In genomic region chr16:1002399-1003161, GRCh38 we compare ENCODE assay signal across 8 cellular contexts. TPM values are rescaled to one million over a fixed set of nuclear protein-coding genes. Genes with fewer than 3 reads are reported as not detected.
DNase-seq lines count a peak whose midpoint lies in the region; ATAC-seq and TF ChIP-seq lines count a peak whose summit lies in the region.

No MANE protein-coding gene starts in this region.

- no peak for TF ChIP-seq CTCF in Panc1 (IDR thresholded peaks at IDR 0.05)

- H3K27me3 ChIP-seq in CD4-positive, alpha-beta memory T cell (ENCODE audit: insufficient read depth, low read length), result no peaks in the 10 kb centered on the region
- no peaks in the 10 kb centered on the region for H3K27me3 ChIP-seq in Panc1 (ENCODE audit: control insufficient read depth, insufficient read depth, low read length)

- H3K27ac Mint-ChIP-seq in CD4-positive, alpha-beta memory T cell, result peak overlapping the region; percentile 24 to 84 (median 58)

- H3K4me1 ChIP-seq in CD4-positive, alpha-beta memory T cell (ENCODE audit: insufficient read depth, low read length), result peaks cover 52% of the 10 kb centered on the region
- peaks cover 17% of the 10 kb centered on the region for H3K4me1 ChIP-seq in Panc1 (ENCODE audit: control insufficient read depth, insufficient read depth, low read length)

- H3K9me3 ChIP-seq in CD4-positive, alpha-beta memory T cell (ENCODE audit: control insufficient read depth in 1 of 2, low read length in 2 of 2), result no peaks in the 10 kb centered on the region
- no peaks in the 10 kb centered on the region for H3K9me3 ChIP-seq in Panc1 (ENCODE audit: control insufficient read depth, insufficient read depth, low read depth, low read length)

- H3K27ac ChIP-seq in CD4-positive, alpha-beta memory T cell (ENCODE audit: low read depth, low read length), result no peak overlapping the region
- H3K27ac ChIP-seq in Panc1 (ENCODE audit: low read length), result no peak overlapping the region; the same call in 1 of the 2 replicates

- CTCF ChIA-PET in CD4-positive, alpha-beta memory T cell (lab: Charles Lee; ENCODE audit: partially characterized antibody), result no interaction called here
- CTCF ChIA-PET in Panc1 (lab: Charles Lee), result interaction anchor here (0.6 kb wide), 1 partner anchor 43 kb away, joined by 6 read pairs; no protein-coding TSS in a partner anchor

- intact Hi-C loops in CD4-positive, alpha-beta memory T cell (cut with micrococcal nuclease), result no loop called here
- intact Hi-C loops in Panc1 (cut with micrococcal nuclease; ENCODE audit: unreplicated experiment), result no loop called here

- peak in 3 of 5 donors; percentile 16 to 84 (median 36) for DNase-seq in CD4-positive, alpha-beta memory T cell
- DNase-seq in Panc1 (ENCODE audit: low read depth, low spot score), result peak; percentile 89
- peak; percentile 64 for DNase-seq in activated effector memory CD4-positive, alpha-beta T cell treated with Interleukin-2 at 50 U/mL for 16 hours
- peak; percentile 60 for DNase-seq in iPS-NIHi7 (ENCODE audit: extremely low spot score)
- DNase-seq in stimulated activated CD8-positive, alpha-beta memory T cell treated with anti-CD3 and anti-CD28 coated beads, Interleukin-2, amount 100 ng/mL, for 48 hours (ENCODE audit: low read depth in 2 of 2), result peak; percentile 75 to 81
- no peak for DNase-seq in middle frontal gyrus (ENCODE audit: extremely low spot score, low spot score)
- DNase-seq in DMS79 (lab: John Stamatoyannopoulos, UW), result no peak

- in situ Hi-C loops in Panc1 (cut with HindIII; ENCODE audit: low pct_unique_long_range_greater_than_20kb, low sequenced_read_pairs), result no loop called here

- no peaks in the 10 kb centered on the region for H3K36me3 Mint-ChIP-seq in CD4-positive, alpha-beta memory T cell

- ATAC-seq in Panc1 (peak; percentile 89), GM18519 (IDR thresholded peaks at IDR 0.05; ENCODE audit: low FRiP score, unreplicated experiment) (no peak)

- no peak overlapping the region for H3K4me3 ChIP-seq in CD4-positive, alpha-beta memory T cell (ENCODE audit: low read length in 2 of 2)
- H3K4me3 ChIP-seq in Panc1 (ENCODE audit: low read depth in 2 of 2, low read length in 2 of 2), result peak overlapping the region in 1 of 2 experiments; percentile 0; a peak in 1 of 4 replicates

- no peaks in the 10 kb centered on the region for H3K9me3 Mint-ChIP-seq in CD4-positive, alpha-beta memory T cell

- POLR2A ChIA-PET in CD4-positive, alpha-beta memory T cell (lab: Charles Lee; ENCODE audit: partially characterized antibody), result interaction anchor here (1.1 to 6.4 kb wide), 6 partner anchors 22 to 196 kb away, joined by 3 to 49 read pairs (median 10); partner anchors contain the start of genes LMF1 and SOX8
- POLR2A ChIA-PET in Panc1 (lab: Charles Lee), result no interaction called here

- BruUV-seq in Panc1 (replicated peaks; lab: Mats Ljungman, UMichigan), result no TSS peak

- no peaks in the 10 kb centered on the region for H3K36me3 ChIP-seq in CD4-positive, alpha-beta memory T cell (ENCODE audit: insufficient read depth, low read length)
- H3K36me3 ChIP-seq in Panc1 (ENCODE audit: control insufficient read depth, insufficient read depth, low read length), result no peaks in the 10 kb centered on the region

- no peaks in the 10 kb centered on the region for H3K27me3 Mint-ChIP-seq in CD4-positive, alpha-beta memory T cell

- peaks cover 16 to 55% (median 40%) of the 10 kb centered on the region in 4 donors for H3K4me1 Mint-ChIP-seq in CD4-positive, alpha-beta memory T cell

- peak overlapping the region in 7 of 8 donors; percentile 40 to 80 (median 53) for H3K4me3 Mint-ChIP-seq in CD4-positive, alpha-beta memory T cell

RNA-seq across cellular contexts. Expression of gene SOX8, which starts 21.0 kb away (rescaled TPM):
- total RNA-seq in CD4-positive, alpha-beta memory T cell, result 1 to 10 TPM; 3.1 to 3.4 TPM
- 1 to 10 TPM in 1 of 2 donors, under 1 TPM in 1; 0.47 to 1.6 TPM for polyA plus RNA-seq in CD4-positive, alpha-beta memory T cell
- total RNA-seq in Panc1 (2021; ENCODE audit: unreplicated experiment), result 1.8 TPM
- polyA plus RNA-seq in Panc1 (2012; ENCODE audit: insufficient read length), result 4.5 TPM

RNA-seq across cellular contexts. Expression of gene LMF1, which starts 31.8 kb away (rescaled TPM):
- 10 to 100 TPM; 50.0 to 59.7 TPM for total RNA-seq in CD4-positive, alpha-beta memory T cell
- 10 to 100 TPM in 1 of 2 donors, 1 to 10 TPM in 1; 8.5 to 15.2 TPM for polyA plus RNA-seq in CD4-positive, alpha-beta memory T cell
- 24.3 TPM for total RNA-seq in Panc1 (2021; ENCODE audit: unreplicated experiment)
- 47.8 TPM for polyA plus RNA-seq in Panc1 (2012; ENCODE audit: insufficient read length)

Comparison
In these comparisons a context has a peak if more than half of its experiments do, and no peak if none do; other contexts are left out.
1. DNase-seq: peak in CD4-positive, alpha-beta memory T cell (3 of 5), Panc1 (single experiment), activated effector memory CD4-positive, alpha-beta T cell treated with Interleukin-2 at 50 U/mL for 16 hours (single experiment), iPS-NIHi7 (single experiment) and stimulated activated CD8-positive, alpha-beta memory T cell treated with anti-CD3 and anti-CD28 coated beads, Interleukin-2, amount 100 ng/mL, for 48 hours (2 of 2); none in middle frontal gyrus (single experiment) and DMS79 (single experiment).